Comparison of ENCODE assay signal across 6 cellular contexts in genomic region chr15:20286559-20286958, GRCh38.
DNase-seq lines count a peak whose midpoint lies in the region; ATAC-seq and TF ChIP-seq lines count a peak whose summit lies in the region.
"Not testable (repeated sequence)": the region's sequence is repeated elsewhere in the genome, so short reads cannot be mapped to it uniquely, and the experiment has no call there.

No MANE protein-coding gene starts in this region.

- not testable (repeated sequence) for H3K4me1 Mint-ChIP-seq in chondrocyte (ENCODE audit: low read depth); osteocyte (ENCODE audit: unreplicated experiment)

- ATAC-seq in lung (ENCODE audit: insufficient read depth, low FRiP score); upper lobe of right lung: not testable (repeated sequence)

- not testable (repeated sequence) for H3K27me3 ChIP-seq in Peyer's patch; lung (ENCODE audit: control insufficient read depth, insufficient read depth); upper lobe of right lung

- H3K4me3 ChIP-seq in Peyer's patch, lung, upper lobe of right lung: not testable (repeated sequence)

- WGBS in lung, 2 donors = 61% methylated on average over 2 of the region's 2 CpGs

- not testable (repeated sequence) for H3K36me3 ChIP-seq in Peyer's patch; lung (ENCODE audit: control insufficient read depth in 2 of 2, insufficient read depth in 2 of 2, low read length in 2 of 2); upper lobe of right lung

- intact Hi-C loops in cardiac septum (cut with DNase I); upper lobe of right lung (cut with DNase I): not testable (repeated sequence)

- H3K36me3 Mint-ChIP-seq in chondrocyte (ENCODE audit: low read depth); osteocyte (ENCODE audit: unreplicated experiment): not testable (repeated sequence)

- H3K9me3 Mint-ChIP-seq in chondrocyte (ENCODE audit: low read depth); osteocyte (ENCODE audit: unreplicated experiment): not testable (repeated sequence)

- H3K4me3 Mint-ChIP-seq in chondrocyte (ENCODE audit: unreplicated experiment); osteocyte (ENCODE audit: unreplicated experiment): not testable (repeated sequence)

- not testable (repeated sequence) for H3K4me1 ChIP-seq in Peyer's patch; lung (ENCODE audit: control insufficient read depth in 2 of 2, insufficient read depth in 2 of 2, low read length in 2 of 2); upper lobe of right lung

- not testable (repeated sequence) for H3K27ac Mint-ChIP-seq in chondrocyte (ENCODE audit: unreplicated experiment); osteocyte (ENCODE audit: unreplicated experiment)

- not testable (repeated sequence) for H3K27ac ChIP-seq in Peyer's patch; lung (ENCODE audit: low read depth in 1 of 2, low read length in 1 of 2); upper lobe of right lung

- not testable (repeated sequence) for TF ChIP-seq CTCF in Peyer's patch (IDR thresholded peaks at IDR 0.05); chondrocyte (IDR thresholded peaks at IDR 0.05); lung (IDR thresholded peaks at IDR 0.05; ENCODE audit: control extremely low read depth, extremely low read depth); osteocyte (IDR thresholded peaks at IDR 0.05); upper lobe of right lung (IDR thresholded peaks at IDR 0.05)

- H3K27me3 Mint-ChIP-seq in chondrocyte (ENCODE audit: low read depth); osteocyte (ENCODE audit: unreplicated experiment): not testable (repeated sequence)

- not testable (repeated sequence) for H3K9me3 ChIP-seq in Peyer's patch; lung (ENCODE audit: control insufficient read depth in 2 of 2, insufficient read depth in 1 of 2, low read length in 1 of 2); upper lobe of right lung

- DNase-seq in Peyer's patch (peak in 2 of 3 donors; percentile 6 to 13), chondrocyte (ENCODE audit: low spot score) (peak; percentile 62), cardiac septum (ENCODE audit: low spot score) (peak; percentile 14), lung (ENCODE audit: low spot score) (peak; percentile 25), osteocyte (ENCODE audit: extremely low spot score, unreplicated experiment) (peak; percentile 80), upper lobe of right lung (peak; percentile 17)

- not testable (repeated sequence) for TF ChIP-seq POLR2A in Peyer's patch (IDR thresholded peaks at IDR 0.05)

Comparison
In these comparisons a context has a peak if more than half of its experiments do, and no peak if none do; other contexts are left out.
1. DNase-seq: peak in every context shown above with its lines; median percentile 80 in osteocyte; 62 in chondrocyte; 25 in lung; 17 in upper lobe of right lung; 14 in cardiac septum; 10 in Peyer's patch.